8 cellular contexts compared by ENCODE assay signal in the genomic region with DNA sequence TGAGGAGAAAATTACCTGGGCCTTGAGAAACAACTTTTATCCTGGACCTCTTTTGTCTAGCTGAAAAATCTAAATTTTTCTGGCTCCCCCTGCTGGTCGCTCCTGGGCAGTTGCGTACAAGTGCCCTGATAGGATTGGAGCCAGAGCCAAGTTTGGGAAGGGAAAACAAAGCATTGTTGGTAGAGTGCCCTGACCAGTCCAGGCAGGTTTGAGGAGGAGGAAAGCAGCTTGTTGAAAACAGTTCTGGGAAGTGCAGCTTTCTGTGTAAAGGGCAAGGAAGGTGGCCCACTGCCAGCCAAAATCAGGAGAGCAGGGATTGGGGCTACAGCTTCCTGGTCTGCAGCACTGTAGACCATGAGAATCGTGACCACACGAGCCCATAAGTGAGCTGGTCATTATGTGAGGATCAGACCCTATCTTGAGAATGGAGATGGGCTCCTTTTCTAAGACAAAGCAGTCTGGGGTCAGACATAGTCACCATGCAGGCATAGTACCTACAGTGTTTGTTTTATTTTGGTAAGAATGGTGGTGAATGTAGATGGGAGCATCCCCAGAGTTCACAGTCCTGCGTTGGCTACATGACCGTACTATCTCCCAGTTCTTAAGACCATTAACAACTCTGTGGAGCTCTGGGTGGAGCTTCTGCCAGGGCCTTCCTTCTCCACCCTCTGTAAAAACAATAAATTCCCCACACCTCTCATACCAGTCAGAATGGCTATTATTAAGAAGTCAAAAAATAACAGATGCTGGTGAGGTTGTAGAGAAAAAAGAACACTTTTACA. TPM values are rescaled to one million over a fixed set of nuclear protein-coding genes. Genes with fewer than 3 reads are reported as not detected.
DNase-seq lines count a peak whose midpoint lies in the region; ATAC-seq and TF ChIP-seq lines count a peak whose summit lies in the region.

No MANE protein-coding gene starts in this region.

- H4K20me1 ChIP-seq in HCT116 (ENCODE audit: insufficient read depth) (no peaks in the 10 kb centered on the region), OCI-LY7 (ENCODE audit: insufficient read depth, low read length) (no peaks in the 10 kb centered on the region), fibroblast of lung (ENCODE audit: control insufficient read depth, extremely low read depth, insufficient read depth, low read length) (no peaks in the 10 kb centered on the region)

- TF ChIP-seq RAD21 in HCT116 (IDR thresholded peaks at IDR 0.05; ENCODE audit: low read depth), result peak; percentile 66

- peaks cover 7% of the 10 kb centered on the region for H3K36me3 Mint-ChIP-seq in activated T-helper 1 cell treated with anti-CD3 and anti-CD28 coated beads, Interleukin-12 subunit alpha, Interleukin-12 subunit beta, Interleukin-2, Interleukin-4 antibody, amounts not matched to agents 30 ng/mL and 10 ng/mL and 1 ng/mL, durations not matched to agents 14 hours and 24 hours and 36 hours (ENCODE audit: low read depth)

- no peaks in the 10 kb centered on the region for H3K36me3 ChIP-seq in HCT116 (ENCODE audit: control insufficient read depth in 1 of 2, insufficient read depth in 2 of 2, low read length in 2 of 2)
- no peaks in the 10 kb centered on the region; the same call in 1 of the 2 replicates for H3K36me3 ChIP-seq in OCI-LY7 (ENCODE audit: insufficient read depth, low read length)
- no peaks in the 10 kb centered on the region for H3K36me3 ChIP-seq in fibroblast of lung (ENCODE audit: control insufficient read depth, insufficient read depth, low read length)

- RAD21 ChIA-PET in HCT116 (lab: Charles Lee; ENCODE audit: low non-redundant PET in 1 of 2, low total read pairs in 2 of 2, uncharacterized antibody in 2 of 2, unreplicated experiment in 2 of 2), result interaction anchor here in 1 of 2 experiments (1.2 kb wide), 1 partner anchor 21 kb away, joined by 3 read pairs; a partner anchor contains a TSS

- peaks cover 14% of the 10 kb centered on the region for H3K9me3 Mint-ChIP-seq in activated T-helper 1 cell treated with anti-CD3 and anti-CD28 coated beads, Interleukin-12 subunit alpha, Interleukin-12 subunit beta, Interleukin-2, Interleukin-4 antibody, amounts not matched to agents 30 ng/mL and 10 ng/mL and 1 ng/mL, durations not matched to agents 14 hours and 24 hours and 36 hours

- peaks cover 9% of the 10 kb centered on the region for H3K4me1 Mint-ChIP-seq in activated T-helper 1 cell treated with anti-CD3 and anti-CD28 coated beads, Interleukin-12 subunit alpha, Interleukin-12 subunit beta, Interleukin-2, Interleukin-4 antibody, amounts not matched to agents 30 ng/mL and 10 ng/mL and 1 ng/mL, durations not matched to agents 14 hours and 24 hours and 36 hours (ENCODE audit: low read depth)

- H3K9me3 ChIP-seq in HCT116 (ENCODE audit: control insufficient read depth in 1 of 2, insufficient read depth in 1 of 2, low read depth in 1 of 2, low read length in 2 of 2), result no peaks in the 10 kb centered on the region
- peaks cover 13% of the 10 kb centered on the region for H3K9me3 ChIP-seq in OCI-LY7 (ENCODE audit: low read length)
- H3K9me3 ChIP-seq in fibroblast of lung (ENCODE audit: control insufficient read depth, insufficient read depth, low read depth, low read length), result no peaks in the 10 kb centered on the region

- no peak overlapping the region for H3K4me3 Mint-ChIP-seq in activated T-helper 1 cell treated with anti-CD3 and anti-CD28 coated beads, Interleukin-12 subunit alpha, Interleukin-12 subunit beta, Interleukin-2, Interleukin-4 antibody, amounts not matched to agents 30 ng/mL and 10 ng/mL and 1 ng/mL, durations not matched to agents 14 hours and 24 hours and 36 hours

- H2AFZ ChIP-seq in HCT116 (ENCODE audit: low read depth, low read length, poor library complexity, severe bottlenecking) (peak overlapping the region; percentile 35), OCI-LY7 (ENCODE audit: low read length) (no peak overlapping the region), fibroblast of lung (ENCODE audit: low read length) (peak overlapping the region; percentile 80)

- no peaks in the 10 kb centered on the region for H3K27me3 Mint-ChIP-seq in activated T-helper 1 cell treated with anti-CD3 and anti-CD28 coated beads, Interleukin-12 subunit alpha, Interleukin-12 subunit beta, Interleukin-2, Interleukin-4 antibody, amounts not matched to agents 30 ng/mL and 10 ng/mL and 1 ng/mL, durations not matched to agents 14 hours and 24 hours and 36 hours (ENCODE audit: insufficient read depth)

- no peak overlapping the region for H3K4me3 ChIP-seq in AG10803 (ENCODE audit: low read length)
- no peak overlapping the region for H3K4me3 ChIP-seq in HCT116 (replicated peaks in 1 of 2; ENCODE audit: low read depth in 1 of 2, low read length in 2 of 2)
- H3K4me3 ChIP-seq in OCI-LY7 (ENCODE audit: low read depth, low read length, poor library complexity, severe bottlenecking), result no peak overlapping the region
- no peak overlapping the region for H3K4me3 ChIP-seq in fibroblast of lung (replicated peaks in 1 of 4; ENCODE audit: control extremely low read depth in 1 of 4, insufficient read depth in 1 of 4, low read depth in 3 of 4, low read length in 4 of 4)

- peak; percentile 96 for ATAC-seq in HCT116
- ATAC-seq in GM18867 (IDR thresholded peaks at IDR 0.05; ENCODE audit: unreplicated experiment), result no peak

- TF ChIP-seq CTCF in AG10803 (conservative IDR thresholded peaks at IDR 0.05; ENCODE audit: low read length) (peak; percentile 91), HCT116 (IDR thresholded peaks at IDR 0.05 in 2 of 3, conservative IDR thresholded peaks at IDR 0.05 in 1 of 3; ENCODE audit: borderline replicate concordance in 1 of 3, insufficient read depth in 1 of 3, low read depth in 2 of 3, low read length in 2 of 3) (peak; percentile 65 to 91 (median 90); a peak in 5 of 6 replicates), OCI-LY7 (conservative IDR thresholded peaks at IDR 0.05; ENCODE audit: low read length) (peak; percentile 93), fibroblast of lung (conservative IDR thresholded peaks at IDR 0.05 in 1 of 2, IDR thresholded peaks at IDR 0.05 in 1 of 2; ENCODE audit: low read depth in 1 of 2, low read length in 2 of 2) (peak; percentile 88 to 94)

- H3K4me1 ChIP-seq in HCT116 (ENCODE audit: control insufficient read depth in 1 of 2, insufficient read depth in 2 of 2, low read length in 2 of 2) (peaks cover 4 to 8% of the 10 kb centered on the region in 2 experiments), OCI-LY7 (ENCODE audit: insufficient read depth, low read length, poor library complexity, severe bottlenecking) (peaks cover 3% of the 10 kb centered on the region), fibroblast of lung (ENCODE audit: control insufficient read depth, extremely low read depth, insufficient read depth, low read length) (no peaks in the 10 kb centered on the region)

- H3K9ac ChIP-seq in HCT116 (ENCODE audit: low read length) (no peak overlapping the region), fibroblast of lung (ENCODE audit: insufficient read depth, low read length) (no peak overlapping the region)

- H3K79me2 ChIP-seq in HCT116 (ENCODE audit: insufficient read depth, low read length), result no peaks in the 10 kb centered on the region
- H3K79me2 ChIP-seq in OCI-LY7 (ENCODE audit: insufficient read depth, low read depth, low read length), result no peaks in the 10 kb centered on the region
- no peaks in the 10 kb centered on the region for H3K79me2 ChIP-seq in fibroblast of lung (ENCODE audit: control insufficient read depth, insufficient read depth, low read length)

- intact Hi-C loops in HCT116 (cut with micrococcal nuclease), result loop anchor here (5.0 kb wide), 1 partner anchor 346 kb away; a partner anchor contains a TSS
- intact Hi-C loops in OCI-LY7 (cut with micrococcal nuclease; ENCODE audit: unreplicated experiment), result loop anchor here (1.0 kb wide), 2 partner anchors 21 to 101 kb away; a partner anchor contains a TSS
- intact Hi-C loops in activated T-helper 1 cell treated with anti-CD3 and anti-CD28 coated beads, Interleukin-12 subunit alpha, Interleukin-12 subunit beta, Interleukin-2, Interleukin-4 antibody, amounts not matched to agents 30 ng/mL and 10 ng/mL and 1 ng/mL, durations not matched to agents 14 hours and 24 hours and 36 hours (cut with micrococcal nuclease), result loop anchor here (1.0 to 5.0 kb wide), 4 partner anchors 21 to 206 kb away; a partner anchor contains a TSS

- CTCF ChIA-PET in HCT116 (lab: Charles Lee), result interaction anchor here (0.6 to 2.1 kb wide), 18 partner anchors 9 to 414 kb away, joined by 3 to 21 read pairs (median 6); a partner anchor contains a TSS
- CTCF ChIA-PET in OCI-LY7 (lab: Charles Lee; ENCODE audit: unreplicated experiment), result interaction anchor here (0.9 to 1.0 kb wide), 2 partner anchors 12 to 22 kb away, joined by 3 to 4 read pairs; a partner anchor contains a TSS

- DNase-seq in AG10803 (ENCODE audit: low read depth) (peak; percentile 66), HCT116 (ENCODE audit: low read depth, low spot score) (peak; percentile 40), OCI-LY7 (ENCODE audit: low spot score) (peak; percentile 63), fibroblast of lung (ENCODE audit: low read depth in 2 of 2) (peak; percentile 61 to 67), myocyte (ENCODE audit: low read depth) (peak; percentile 80)
- DNase-seq in activated T-helper 1 cell treated with anti-CD3 and anti-CD28 coated beads, Interleukin-12 subunit alpha, Interleukin-12 subunit beta, Interleukin-2, Interleukin-4 antibody, amounts not matched to agents 30 ng/mL and 10 ng/mL and 1 ng/mL, durations not matched to agents 14 hours and 24 hours and 36 hours (ENCODE audit: low spot score), result peak; percentile 41
- peak; percentile 45 for DNase-seq in stimulated activated naive CD4-positive, alpha-beta T cell treated with Interleukin-2 at 50 U/mL for 16 hours (lab: John Stamatoyannopoulos, UW)

- H3K4me2 ChIP-seq in HCT116 (ENCODE audit: low read length) (peak overlapping the region; percentile 48), OCI-LY7 (ENCODE audit: low read length) (no peak overlapping the region), fibroblast of lung (ENCODE audit: extremely low read depth, insufficient read depth, low read length) (no peak overlapping the region)

- H3K27me3 ChIP-seq in HCT116 (ENCODE audit: insufficient read depth, low read length) (no peaks in the 10 kb centered on the region), fibroblast of lung (ENCODE audit: control insufficient read depth, insufficient read depth, low read length) (no peaks in the 10 kb centered on the region)

- POLR2A ChIA-PET in HCT116 (lab: Charles Lee), result no interaction called here
- POLR2A ChIA-PET in OCI-LY7 (lab: Charles Lee), result interaction anchor here (0.7 kb wide), 1 partner anchor 1081 kb away, joined by 3 read pairs; no protein-coding TSS in a partner anchor

- TF ChIP-seq POLR2A in HCT116 (IDR thresholded peaks at IDR 0.05; ENCODE audit: borderline replicate concordance, extremely low read depth, insufficient read depth, insufficient read length), result no peak

- peak overlapping the region; percentile 36; the same call in 1 of the 2 replicates for H3K27ac ChIP-seq in HCT116 (ENCODE audit: low read depth, low read length)
- H3K27ac ChIP-seq in OCI-LY7 (ENCODE audit: low read depth, low read length, poor library complexity, severe bottlenecking), result no peak overlapping the region
- no peak overlapping the region for H3K27ac ChIP-seq in fibroblast of lung (ENCODE audit: insufficient read depth, low read length)

- no peaks in the 10 kb centered on the region for H3K9me2 ChIP-seq in HCT116 (ENCODE audit: insufficient read depth)
- no peaks in the 10 kb centered on the region for H3K9me2 ChIP-seq in OCI-LY7 (ENCODE audit: insufficient read depth, low read length)

- BruUV-seq in HCT116 (replicated peaks; lab: Mats Ljungman, UMichigan), result no TSS peak
- no TSS peak for BruUV-seq in OCI-LY7 (replicated peaks; lab: Mats Ljungman, UMichigan)

- H3K27ac Mint-ChIP-seq in activated T-helper 1 cell treated with anti-CD3 and anti-CD28 coated beads, Interleukin-12 subunit alpha, Interleukin-12 subunit beta, Interleukin-2, Interleukin-4 antibody, amounts not matched to agents 30 ng/mL and 10 ng/mL and 1 ng/mL, durations not matched to agents 14 hours and 24 hours and 36 hours, result no peak overlapping the region

RNA-seq across cellular contexts. Expression of a gene that starts 21.3 kb away (rescaled TPM):
- total RNA-seq in HCT116 (2021; ENCODE audit: unreplicated experiment) (1.6 TPM), OCI-LY7 (2022) (17.0 and 17.1 TPM in 2 replicates), fibroblast of lung (32.4 and 81.6 TPM in 2 replicates), myocyte (10.9 and 16.0 TPM in 2 replicates)
- 1.2 and 1.5 TPM in 2 replicates for polyA plus RNA-seq in HCT116 (2012)
- total RNA-seq in OCI-LY7 (2014; rRNA removed; shearing (Covaris generic)), result 15.9 and 20.4 TPM in 2 replicates
- 11.1 and 12.3 TPM in 2 replicates for total RNA-seq in activated T-helper 1 cell treated with anti-CD3 and anti-CD28 coated beads, Interleukin-12 subunit alpha, Interleukin-12 subunit beta, Interleukin-2, Interleukin-4 antibody, amounts not matched to agents 30 ng/mL and 10 ng/mL and 1 ng/mL, durations not matched to agents 14 hours and 24 hours and 36 hours
- 18.1 and 32.1 TPM in 2 replicates for polyA plus RNA-seq in fibroblast of lung
- polyA plus RNA-seq in fibroblast of lung (2012), result 15.5 and 25.4 TPM in 2 replicates
- polyA minus RNA-seq in fibroblast of lung (ENCODE audit: low replicate concordance), result 6.7 and 11.5 TPM in 2 replicates
- polyA plus RNA-seq in myocyte (2012), result 33.3 TPM

RNA-seq across cellular contexts. Expression of a gene that starts 32.6 kb away (rescaled TPM):
- total RNA-seq in HCT116 (2021; ENCODE audit: unreplicated experiment) (30.6 TPM), OCI-LY7 (2022) (44.3 and 49.2 TPM in 2 replicates), fibroblast of lung (14.4 and 15.9 TPM in 2 replicates), myocyte (8.8 and 11.6 TPM in 2 replicates)
- 26.5 and 31.6 TPM in 2 replicates for polyA plus RNA-seq in HCT116 (2012)
- total RNA-seq in OCI-LY7 (2014; rRNA removed; shearing (Covaris generic)), result 47.7 and 53.4 TPM in 2 replicates
- total RNA-seq in activated T-helper 1 cell treated with anti-CD3 and anti-CD28 coated beads, Interleukin-12 subunit alpha, Interleukin-12 subunit beta, Interleukin-2, Interleukin-4 antibody, amounts not matched to agents 30 ng/mL and 10 ng/mL and 1 ng/mL, durations not matched to agents 14 hours and 24 hours and 36 hours, result 29.5 and 31.5 TPM in 2 replicates
- polyA plus RNA-seq in fibroblast of lung, result 6.1 and 6.7 TPM in 2 replicates
- polyA plus RNA-seq in fibroblast of lung (2012), result 9.2 and 11.5 TPM in 2 replicates
- polyA minus RNA-seq in fibroblast of lung (ENCODE audit: low replicate concordance), result 18.4 and 23.1 TPM in 2 replicates
- polyA plus RNA-seq in myocyte (2012), result 9.9 TPM
